In genomic region chr7:84912993-84913635, GRCh38 we compare ENCODE assay signal across 1 cellular context.
TF ChIP-seq lines count a peak whose summit lies in the region.

No MANE protein-coding gene starts in this region.

TF ChIP-seq in K562, 482 proteins besides CTCF, POLR2A, EP300 and RAD21 (continued from another document and continues in another):
- TF ChIP-seq ZBTB40 (IDR thresholded peaks at IDR 0.05) (no peak), ZBTB40 (CRISPR knock-in tag; IDR thresholded peaks at IDR 0.05) (no peak), ZNF121 (CRISPR knock-in tag; conservative IDR thresholded peaks at IDR 0.05) (no peak), REST (CRISPR knock-in tag; IDR thresholded peaks at IDR 0.05; ENCODE audit: low read depth) (no peak), HNRNPL (IDR thresholded peaks at IDR 0.05; ENCODE audit: low read depth, low read length) (no peak), NR2C1 (IDR thresholded peaks at IDR 0.05) (no peak), NR2C1 (tag; IDR thresholded peaks at IDR 0.05) (peak; percentile 85), NELFE (IDR thresholded peaks at IDR 0.05; ENCODE audit: insufficient read depth, insufficient read length) (no peak), NFE2 (IDR thresholded peaks at IDR 0.05; ENCODE audit: low read depth) (no peak), CHCHD3 (CRISPR knock-in tag; IDR thresholded peaks at IDR 0.05) (no peak), SAFB (IDR thresholded peaks at IDR 0.05; ENCODE audit: borderline replicate concordance, low read depth, low read length) (no peak), GATAD2A (IDR thresholded peaks at IDR 0.05) (0 out of 2 replicates have a peak, but pooled peaks have one; percentile 59), FOXO4 (CRISPR knock-in tag; IDR thresholded peaks at IDR 0.05) (no peak), ZNF707 (CRISPR knock-in tag; conservative IDR thresholded peaks at IDR 0.05) (peak; percentile 67), CC2D1A (IDR thresholded peaks at IDR 0.05) (peak; percentile 16; the same call in 1 of the 2 replicates), PCBP1 (IDR thresholded peaks at IDR 0.05; ENCODE audit: low read depth, low read length, poor library complexity, severe bottlenecking) (no peak), RBM34 (IDR thresholded peaks at IDR 0.05; ENCODE audit: borderline replicate concordance, insufficient read depth, low read length) (no peak), USF2 (CRISPR knock-in tag; IDR thresholded peaks at IDR 0.05) (no peak), ZNF77 (CRISPR knock-in tag; IDR thresholded peaks at IDR 0.05) (no peak), TBL1XR1 (IDR thresholded peaks at IDR 0.05; ENCODE audit: low read length in 2 of 2) (no peak), KDM4B (IDR thresholded peaks at IDR 0.05; ENCODE audit: borderline replicate concordance in 2 of 2, low read depth in 1 of 2) (no peak), NR1H2 (CRISPR knock-in tag; IDR thresholded peaks at IDR 0.05) (no peak), MXD1 (CRISPR knock-in tag; IDR thresholded peaks at IDR 0.05; ENCODE audit: borderline replicate concordance, poor library complexity, severe bottlenecking) (no peak), LEF1 (IDR thresholded peaks at IDR 0.05) (no peak), ZKSCAN3 (CRISPR knock-in tag; IDR thresholded peaks at IDR 0.05) (no peak), CBX5 (IDR thresholded peaks at IDR 0.05; ENCODE audit: borderline replicate concordance, low read depth) (no peak), BHLHE40 (IDR thresholded peaks at IDR 0.05; ENCODE audit: low read length) (no peak), TAF7 (tag; IDR thresholded peaks at IDR 0.05) (0 out of 2 replicates have a peak, but pooled peaks have one; percentile 9), MED1 (CRISPR knock-in tag; IDR thresholded peaks at IDR 0.05; ENCODE audit: borderline replicate concordance) (no peak), IRF1 (CRISPR knock-in tag; IDR thresholded peaks at IDR 0.05; ENCODE audit: borderline replicate concordance) (no peak)
- TF ChIP-seq, protein P1, sequence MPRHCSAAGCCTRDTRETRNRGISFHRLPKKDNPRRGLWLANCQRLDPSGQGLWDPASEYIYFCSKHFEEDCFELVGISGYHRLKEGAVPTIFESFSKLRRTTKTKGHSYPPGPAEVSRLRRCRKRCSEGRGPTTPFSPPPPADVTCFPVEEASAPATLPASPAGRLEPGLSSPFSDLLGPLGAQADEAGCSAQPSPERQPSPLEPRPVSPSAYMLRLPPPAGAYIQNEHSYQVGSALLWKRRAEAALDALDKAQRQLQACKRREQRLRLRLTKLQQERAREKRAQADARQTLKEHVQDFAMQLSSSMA (CRISPR knock-in tag; IDR thresholded peaks at IDR 0.05) = no peak
- TF ChIP-seq, protein P2, sequence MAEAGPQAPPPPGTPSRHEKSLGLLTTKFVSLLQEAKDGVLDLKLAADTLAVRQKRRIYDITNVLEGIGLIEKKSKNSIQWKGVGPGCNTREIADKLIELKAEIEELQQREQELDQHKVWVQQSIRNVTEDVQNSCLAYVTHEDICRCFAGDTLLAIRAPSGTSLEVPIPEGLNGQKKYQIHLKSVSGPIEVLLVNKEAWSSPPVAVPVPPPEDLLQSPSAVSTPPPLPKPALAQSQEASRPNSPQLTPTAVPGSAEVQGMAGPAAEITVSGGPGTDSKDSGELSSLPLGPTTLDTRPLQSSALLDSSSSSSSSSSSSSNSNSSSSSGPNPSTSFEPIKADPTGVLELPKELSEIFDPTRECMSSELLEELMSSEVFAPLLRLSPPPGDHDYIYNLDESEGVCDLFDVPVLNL (CRISPR knock-in tag; IDR thresholded peaks at IDR 0.05; ENCODE audit: low read depth) = no peak
- TF ChIP-seq, protein P3, sequence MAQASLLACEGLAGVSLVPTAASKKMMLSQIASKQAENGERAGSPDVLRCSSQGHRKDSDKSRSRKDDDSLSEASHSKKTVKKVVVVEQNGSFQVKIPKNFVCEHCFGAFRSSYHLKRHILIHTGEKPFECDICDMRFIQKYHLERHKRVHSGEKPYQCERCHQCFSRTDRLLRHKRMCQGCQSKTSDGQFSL (CRISPR knock-in tag; IDR thresholded peaks at IDR 0.05) = no peak
- TF ChIP-seq, protein P3 (tag; IDR thresholded peaks at IDR 0.05) = peak in 1 of 2 experiments; percentile 95; a peak in 2 of 4 replicates
- TF ChIP-seq, protein P4, sequence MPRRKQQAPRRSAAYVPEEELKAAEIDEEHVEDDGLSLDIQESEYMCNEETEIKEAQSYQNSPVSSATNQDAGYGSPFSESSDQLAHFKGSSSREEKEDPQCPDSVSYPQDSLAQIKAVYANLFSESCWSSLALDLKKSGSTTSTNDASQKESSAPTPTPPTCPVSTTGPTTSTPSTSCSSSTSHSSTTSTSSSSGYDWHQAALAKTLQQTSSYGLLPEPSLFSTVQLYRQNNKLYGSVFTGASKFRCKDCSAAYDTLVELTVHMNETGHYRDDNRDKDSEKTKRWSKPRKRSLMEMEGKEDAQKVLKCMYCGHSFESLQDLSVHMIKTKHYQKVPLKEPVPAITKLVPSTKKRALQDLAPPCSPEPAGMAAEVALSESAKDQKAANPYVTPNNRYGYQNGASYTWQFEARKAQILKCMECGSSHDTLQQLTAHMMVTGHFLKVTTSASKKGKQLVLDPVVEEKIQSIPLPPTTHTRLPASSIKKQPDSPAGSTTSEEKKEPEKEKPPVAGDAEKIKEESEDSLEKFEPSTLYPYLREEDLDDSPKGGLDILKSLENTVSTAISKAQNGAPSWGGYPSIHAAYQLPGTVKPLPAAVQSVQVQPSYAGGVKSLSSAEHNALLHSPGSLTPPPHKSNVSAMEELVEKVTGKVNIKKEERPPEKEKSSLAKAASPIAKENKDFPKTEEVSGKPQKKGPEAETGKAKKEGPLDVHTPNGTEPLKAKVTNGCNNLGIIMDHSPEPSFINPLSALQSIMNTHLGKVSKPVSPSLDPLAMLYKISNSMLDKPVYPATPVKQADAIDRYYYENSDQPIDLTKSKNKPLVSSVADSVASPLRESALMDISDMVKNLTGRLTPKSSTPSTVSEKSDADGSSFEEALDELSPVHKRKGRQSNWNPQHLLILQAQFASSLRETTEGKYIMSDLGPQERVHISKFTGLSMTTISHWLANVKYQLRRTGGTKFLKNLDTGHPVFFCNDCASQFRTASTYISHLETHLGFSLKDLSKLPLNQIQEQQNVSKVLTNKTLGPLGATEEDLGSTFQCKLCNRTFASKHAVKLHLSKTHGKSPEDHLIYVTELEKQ (CRISPR knock-in tag; IDR thresholded peaks at IDR 0.05) = peak; percentile 76; the same call in 1 of the 2 replicates
